8 cellular contexts compared by ENCODE assay signal in the genomic region with DNA sequence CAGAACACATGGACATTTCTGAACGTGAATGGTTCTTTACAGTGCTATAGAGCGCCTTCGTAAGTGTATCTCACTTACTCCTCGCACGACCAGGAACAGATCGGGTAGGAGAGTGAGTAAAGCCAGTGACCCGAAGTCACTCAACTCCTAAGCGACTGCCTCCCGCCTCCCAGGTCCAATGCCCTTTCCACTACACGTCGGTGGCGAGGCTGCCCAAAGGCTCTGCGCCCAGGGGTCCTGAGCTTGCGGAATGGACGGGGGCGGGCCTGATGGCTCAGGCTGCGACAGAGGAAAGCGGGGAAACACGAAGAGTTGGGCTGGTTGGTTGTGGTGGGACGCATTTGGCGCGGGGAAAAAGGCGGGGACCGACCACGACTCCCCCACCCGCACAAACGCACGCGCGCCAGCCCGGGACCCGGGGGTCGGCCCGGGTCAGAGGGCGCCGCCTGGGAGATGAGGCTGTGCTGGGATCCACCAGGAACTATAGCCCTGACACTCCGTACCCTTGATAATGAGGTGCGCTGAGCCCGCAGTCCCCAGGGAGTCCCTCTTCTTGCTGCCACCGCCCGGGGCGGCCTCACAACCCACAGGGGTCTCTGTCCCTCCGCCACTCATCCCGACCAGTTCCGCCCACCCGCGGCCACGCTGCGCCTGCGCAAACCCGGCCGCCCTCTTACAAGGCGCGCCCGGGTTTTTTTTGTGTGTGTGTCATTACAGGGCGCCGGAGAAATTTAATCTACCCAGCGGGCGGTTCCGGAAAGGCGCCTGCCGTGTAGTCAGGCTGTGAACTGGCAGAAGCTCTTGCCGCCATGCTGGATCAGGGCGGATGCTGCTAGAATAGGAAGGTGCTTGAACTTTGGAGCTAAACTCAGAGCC. TPM values are rescaled to one million over a fixed set of nuclear protein-coding genes. Genes with fewer than 3 reads are reported as not detected.
DNase-seq lines count a peak whose midpoint lies in the region; ATAC-seq lines count a peak whose summit lies in the region.

A gene with protein sequence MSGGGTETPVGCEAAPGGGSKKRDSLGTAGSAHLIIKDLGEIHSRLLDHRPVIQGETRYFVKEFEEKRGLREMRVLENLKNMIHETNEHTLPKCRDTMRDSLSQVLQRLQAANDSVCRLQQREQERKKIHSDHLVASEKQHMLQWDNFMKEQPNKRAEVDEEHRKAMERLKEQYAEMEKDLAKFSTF (minus strand): TSS at position 628 of the 876 bp plus-strand sequence. CDS start 13 bp downstream, at position 615.

- H3K36me3 Mint-ChIP-seq in effector memory CD8-positive, alpha-beta T cell (ENCODE audit: insufficient read depth): peaks cover 17% of the 10 kb centered on the region
- H3K36me3 Mint-ChIP-seq in memory B cell: peaks cover 8% of the 10 kb centered on the region

- H3K27me3 Mint-ChIP-seq in effector memory CD8-positive, alpha-beta T cell: no peaks in the 10 kb centered on the region
- H3K27me3 Mint-ChIP-seq in memory B cell: no peaks in the 10 kb centered on the region

- H3K9me3 Mint-ChIP-seq in effector memory CD8-positive, alpha-beta T cell: no peaks in the 10 kb centered on the region
- no peaks in the 10 kb centered on the region for H3K9me3 Mint-ChIP-seq in memory B cell

- ATAC-seq in GM21360 (IDR thresholded peaks at IDR 0.05; ENCODE audit: unreplicated experiment) (peak; percentile 84), memory B cell (ENCODE audit: low read depth) (peak; percentile 92)
- peak; percentile 92 for ATAC-seq in effector memory CD8-positive, alpha-beta T cell (replicated peaks)

- DNase-seq in COLO668 (lab: John Stamatoyannopoulos, UW; ENCODE audit: unreplicated experiment): peak; percentile 92
- DNase-seq in HT1080 (ENCODE audit: low read depth): peak; percentile 97
- peak; percentile 97 for DNase-seq in NOMO-1 treated with DMSO at 0.1 percent for 48 hours (lab: John Stamatoyannopoulos, UW; ENCODE audit: unreplicated experiment)
- DNase-seq in activated CD8-positive, alpha-beta memory T cell treated with anti-CD3 and anti-CD28 coated beads for 4 hours (ENCODE audit: low read depth in 2 of 2): peak; percentile 95
- peak; percentile 96 to 97 (median 96) for DNase-seq in effector memory CD8-positive, alpha-beta T cell
- DNase-seq in memory B cell (ENCODE audit: low spot score in 2 of 2): peak; percentile 91 to 94
- peak; percentile 96 for DNase-seq in stimulated activated CD8-positive, alpha-beta memory T cell treated with anti-CD3 and anti-CD28 coated beads, Interleukin-12 subunit alpha, Interleukin-12 subunit beta, amount 100 ng/mL, for 24 hours (ENCODE audit: extremely low read depth)

- H3K4me3 Mint-ChIP-seq in effector memory CD8-positive, alpha-beta T cell: peak within 1 kb of the TSS; percentile 93 to 94
- H3K4me3 Mint-ChIP-seq in memory B cell: peak within 1 kb of the TSS; percentile 96

- peaks cover 8 to 25% of the 10 kb centered on the region in 2 donors for H3K4me1 Mint-ChIP-seq in effector memory CD8-positive, alpha-beta T cell (ENCODE audit: low read depth in 2 of 2)
- peaks cover 15% of the 10 kb centered on the region for H3K4me1 Mint-ChIP-seq in memory B cell

- H3K27ac Mint-ChIP-seq in effector memory CD8-positive, alpha-beta T cell: peak within 1 kb of the TSS; percentile 95 to 96
- H3K27ac Mint-ChIP-seq in memory B cell: peak within 1 kb of the TSS; percentile 98

RNA-seq across cellular contexts. Expression of the gene that starts here (rescaled TPM):
- total RNA-seq in HT1080 (2014; rRNA removed; shearing (Covaris generic)): 8.1 and 10.1 TPM in 2 replicates
- polyA plus RNA-seq in HT1080 (2015; cell fraction: cytosol; rRNA removed): 14.2 and 15.2 TPM in 2 replicates
- polyA plus RNA-seq in HT1080 (2015; cell fraction: nucleus; rRNA removed): 3.8 and 4.8 TPM in 2 replicates

Comparison
In these comparisons a context has a peak if more than half of its experiments do, and no peak if none do; other contexts are left out.
1. Peak in every context shown above with its lines: DNase-seq and ATAC-seq.